Comparison of ENCODE assay signal across 8 cellular contexts in the genomic region with DNA sequence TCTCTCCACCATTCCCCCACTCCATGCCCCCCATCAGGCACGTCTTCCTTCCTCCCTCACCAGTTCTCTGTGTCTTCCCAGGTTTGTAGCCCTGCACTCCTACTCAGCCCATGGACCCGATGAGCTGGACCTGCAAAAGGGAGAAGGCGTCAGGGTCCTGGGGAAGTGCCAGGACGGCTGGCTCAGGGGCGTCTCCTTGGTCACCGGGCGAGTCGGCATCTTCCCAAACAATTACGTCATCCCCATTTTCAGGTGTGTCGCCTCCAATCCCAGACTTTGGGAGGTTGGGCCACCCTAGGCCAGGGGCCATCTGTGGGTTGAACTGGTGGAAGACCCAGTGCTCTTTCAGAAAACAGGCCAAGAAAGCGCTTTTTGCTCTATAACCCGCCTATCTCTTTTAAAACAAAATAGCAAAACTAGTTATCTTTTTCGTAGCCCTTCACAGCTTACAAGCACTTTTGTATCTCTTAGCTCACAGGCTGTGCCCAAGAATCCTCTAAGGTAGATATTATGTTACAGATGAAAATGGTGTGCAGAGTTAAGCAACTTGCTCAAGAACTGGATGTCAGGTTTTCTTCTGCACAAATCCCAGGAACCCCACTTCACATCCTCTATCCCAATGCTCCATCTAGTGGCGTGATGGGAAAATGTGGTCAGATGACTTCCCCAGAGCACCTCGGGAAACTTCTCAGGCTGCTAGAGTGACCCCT. TPM values are rescaled to one million over a fixed set of nuclear protein-coding genes. Genes with fewer than 3 reads are reported as not detected.
DNase-seq lines count a peak whose midpoint lies in the region; ATAC-seq, FAIRE-seq and TF ChIP-seq lines count a peak whose summit lies in the region.

No MANE protein-coding gene starts in this region.

- H4K91ac ChIP-seq in trophoblast cell (ENCODE audit: low read depth, low read length) = no peak overlapping the region

- H2BK5ac ChIP-seq in trophoblast cell (ENCODE audit: low read depth, low read length, poor library complexity) = no peak overlapping the region

- POLR2A ChIA-PET in A549 (lab: Yijun Ruan, JAX) = no interaction called here

- no peak overlapping the region for H3K14ac ChIP-seq in trophoblast cell (ENCODE audit: low read length)

- no peak overlapping the region for H3K4me3 ChIP-seq in A549
- H3K4me3 ChIP-seq in trophoblast cell (ENCODE audit: low read depth, low read length) = no peak overlapping the region

- no peaks in the 10 kb centered on the region for H3K4me1 Mint-ChIP-seq in T-helper 2 cell treated with Interferon-gamma antibody and Interleukin-4, amounts not matched to agents 5 μg/mL and 100 μg/mL, for 36 hours (ENCODE audit: low read depth)

- H3K23ac ChIP-seq in trophoblast cell (ENCODE audit: low read length) = no peak overlapping the region

- H3K4me1 ChIP-seq in A549 (peaks cover 5% of the 10 kb centered on the region; the same call in 2 of the 3 replicates), trophoblast cell (ENCODE audit: control insufficient read depth in 1 of 2, insufficient read depth in 2 of 2, low read length in 2 of 2) (peaks cover 0 to 4% of the 10 kb centered on the region in 2 experiments)

- H3K79me2 ChIP-seq in trophoblast cell (ENCODE audit: control insufficient read depth, insufficient read depth, low read length, poor library complexity) = no peaks in the 10 kb centered on the region

- peak; percentile 86 to 94 for ATAC-seq in A549
- no peak for ATAC-seq in HG03025 (IDR thresholded peaks at IDR 0.05; ENCODE audit: low FRiP score, unreplicated experiment)

- no peak overlapping the region for H2BK12ac ChIP-seq in trophoblast cell (ENCODE audit: low read length)

- CTCF ChIA-PET in A549 (lab: Yijun Ruan, JAX) = interaction anchor here (0.7 to 8.4 kb wide), 24 partner anchors 9 to 1845 kb away, joined by 3 to 81 read pairs (median 4); no protein-coding TSS in a partner anchor

- no peaks in the 10 kb centered on the region for H3K36me3 ChIP-seq in trophoblast cell (ENCODE audit: control insufficient read depth in 1 of 2, insufficient read depth in 2 of 2, low read length in 2 of 2)

- H3K79me1 ChIP-seq in trophoblast cell (ENCODE audit: low read length) = no peaks in the 10 kb centered on the region

- no peak for FAIRE-seq in A549 (lab: Jason Lieb, UNC)

- no peaks in the 10 kb centered on the region for H3K36me3 Mint-ChIP-seq in T-helper 2 cell treated with Interferon-gamma antibody and Interleukin-4, amounts not matched to agents 5 μg/mL and 100 μg/mL, for 36 hours (ENCODE audit: low read depth)

- DNase-seq in A549 (ENCODE audit: low read depth in 1 of 2, low spot score in 1 of 2) (peak; percentile 76 to 81), GM10266 (ENCODE audit: extremely low spot score) (peak; percentile 41), NCI-H146 (lab: John Stamatoyannopoulos, UW) (peak; percentile 15), foreskin melanocyte (peak; percentile 53), trophoblast cell (peak; percentile 33 to 62)
- DNase-seq in T-helper 2 cell treated with Interferon-gamma antibody and Interleukin-4, amounts not matched to agents 5 μg/mL and 100 μg/mL, for 36 hours (ENCODE audit: low spot score) = peak; percentile 6
- no peak for DNase-seq in activated effector memory CD4-positive, alpha-beta T cell treated with anti-CD3 and anti-CD28 coated beads, Interleukin-2, amount 50 U/mL, for 16 hours

- H2AFZ ChIP-seq in trophoblast cell (ENCODE audit: insufficient read depth, low read length, poor library complexity) = no peak overlapping the region

- H3K27me3 Mint-ChIP-seq in T-helper 2 cell treated with Interferon-gamma antibody and Interleukin-4, amounts not matched to agents 5 μg/mL and 100 μg/mL, for 36 hours (ENCODE audit: low read depth) = peaks cover 7% of the 10 kb centered on the region

- no peak overlapping the region for H2AK5ac ChIP-seq in trophoblast cell (ENCODE audit: low read length)

- H3K9me3 ChIP-seq in A549 = no peaks in the 10 kb centered on the region
- no peaks in the 10 kb centered on the region for H3K9me3 ChIP-seq in trophoblast cell (ENCODE audit: insufficient read depth, low read depth, low read length)

- no peak overlapping the region for H3K4ac ChIP-seq in trophoblast cell (ENCODE audit: low read depth, low read length)

- TF ChIP-seq CTCF in A549 (IDR thresholded peaks at IDR 0.05) = peak; percentile 91
- TF ChIP-seq CTCF in GM10266 (IDR thresholded peaks at IDR 0.05; ENCODE audit: control insufficient read depth, insufficient read depth, low read depth, missing control alignments) = peak; percentile 46

- H3K9ac ChIP-seq in trophoblast cell (ENCODE audit: low read length) = no peak overlapping the region

- H3K27ac ChIP-seq in A549 = peak overlapping the region in 1 of 2 experiments; percentile 52; a peak in 2 of 6 replicates
- no peak overlapping the region for H3K27ac ChIP-seq in trophoblast cell (ENCODE audit: low read depth, low read length)

- H4K12ac ChIP-seq in trophoblast cell (ENCODE audit: low read depth, low read length) = no peak overlapping the region

- no peak for TF ChIP-seq EP300 in A549 (IDR thresholded peaks at IDR 0.05)

- H3K18ac ChIP-seq in trophoblast cell (ENCODE audit: low read length) = no peak overlapping the region

- no peak overlapping the region for H4K8ac ChIP-seq in trophoblast cell (ENCODE audit: low read depth, low read length)

- H3K27me3 ChIP-seq in trophoblast cell (ENCODE audit: insufficient read depth, low read length) = no peaks in the 10 kb centered on the region

- H3K27ac Mint-ChIP-seq in T-helper 2 cell treated with Interferon-gamma antibody and Interleukin-4, amounts not matched to agents 5 μg/mL and 100 μg/mL, for 36 hours = no peak overlapping the region

- peak; percentile 96 to 97 for TF ChIP-seq RAD21 in A549 (conservative IDR thresholded peaks at IDR 0.05 in 1 of 2, IDR thresholded peaks at IDR 0.05 in 1 of 2)

- no peak for TF ChIP-seq POLR2A in A549 (IDR thresholded peaks at IDR 0.05; ENCODE audit: low read length)

- no peak overlapping the region for H2BK120ac ChIP-seq in trophoblast cell (ENCODE audit: insufficient read depth, low read length, poor library complexity)

- no peak overlapping the region for H3K4me3 Mint-ChIP-seq in T-helper 2 cell treated with Interferon-gamma antibody and Interleukin-4, amounts not matched to agents 5 μg/mL and 100 μg/mL, for 36 hours

- H3K9me3 Mint-ChIP-seq in T-helper 2 cell treated with Interferon-gamma antibody and Interleukin-4, amounts not matched to agents 5 μg/mL and 100 μg/mL, for 36 hours = no peaks in the 10 kb centered on the region

- 70% methylated on average over 15 of the region's 15 CpGs for WGBS in A549 (ENCODE audit: missing lambda C conversion rate)
- no CpG with 5 or more reads among the region's 15 CpGs for WGBS in trophoblast cell (ENCODE audit: extremely low coverage, insufficient coverage, insufficient read length)

- H3K4me2 ChIP-seq in A549 = no peak overlapping the region
- H3K4me2 ChIP-seq in trophoblast cell (ENCODE audit: low read length) = no peak overlapping the region

TF ChIP-seq in A549, 52 proteins besides CTCF, POLR2A, EP300 and RAD21:
- peak; percentile 82 for TF ChIP-seq SMC3 (IDR thresholded peaks at IDR 0.05)
- TF ChIP-seq CEBPB (IDR thresholded peaks at IDR 0.05) = peak in 1 of 2 experiments; percentile 56; a peak in 3 of 4 replicates
- no peak for TF ChIP-seq HOXA7 (CRISPR knock-in tag; IDR thresholded peaks at IDR 0.05)

RNA-seq across cellular contexts. Expression of gene PLAC8L1, which starts 56.2 kb away (rescaled TPM):
- polyA plus RNA-seq in A549 (2011; rRNA removed) (0.70 and 0.74 TPM in 2 replicates), A549 (2017; fragmentation: RNase III; extraction: RNeasy Plus Mini Kit Qiagen cat#74134 plus additional on column Dnase treatment) (0.34 to 0.84 TPM (median 0.41 TPM) in 3 replicates)
- polyA plus RNA-seq in A549 (2012; cell fraction: cytosol; rRNA removed) = 0.47 and 0.50 TPM in 2 replicates
- polyA plus RNA-seq in A549 (2012; cell fraction: nucleus; rRNA removed) = 1.4 and 4.1 TPM in 2 replicates
- polyA minus RNA-seq in A549 (2011; rRNA and poly(A)+ RNA removed) = not detected in 2 replicates
- 0.08 and 0.22 TPM in 2 replicates for polyA plus RNA-seq in trophoblast cell (2013)
